Comparison of ENCODE assay signal across 1 cellular context in genomic region chr11:59550368-59550841, GRCh38.
TF ChIP-seq lines count a peak whose summit lies in the region.

No MANE protein-coding gene starts in this region.

TF ChIP-seq in H1, 55 proteins besides CTCF, POLR2A, EP300 and RAD21:
- no peak for TF ChIP-seq POLR2AphosphoS5 (IDR thresholded peaks at IDR 0.05; ENCODE audit: low read depth, low read length)
- TF ChIP-seq TAF1 (IDR thresholded peaks at IDR 0.05; ENCODE audit: low read depth, low read length) = 0 out of 2 replicates have a peak, but pooled peaks have one; percentile 34
- no peak; the same call in 1 of the 2 replicates for TF ChIP-seq CHD2 (IDR thresholded peaks at IDR 0.05; ENCODE audit: low read length)
- TF ChIP-seq RXRA (IDR thresholded peaks at IDR 0.05; ENCODE audit: insufficient read depth, low read depth, low read length) = 0 out of 2 replicates have a peak, but pooled peaks have one; percentile 3
- 0 out of 4 replicates have a peak, but pooled peaks of 1 of the 2 experiments have one; percentile 21 for TF ChIP-seq HDAC2 (IDR thresholded peaks at IDR 0.05; ENCODE audit: borderline replicate concordance in 1 of 2, low read depth in 2 of 2, low read length in 2 of 2)
- peak; percentile 39 for TF ChIP-seq ASH2L (IDR thresholded peaks at IDR 0.05; ENCODE audit: low read length)
- peak; percentile 97 for TF ChIP-seq TBP (IDR thresholded peaks at IDR 0.05; ENCODE audit: low read depth, low read length)
- no peak for TF ChIP-seq CREB1 (IDR thresholded peaks at IDR 0.05)
- 0 out of 2 replicates have a peak, but pooled peaks have one; percentile 6 for TF ChIP-seq BACH1 (IDR thresholded peaks at IDR 0.05; ENCODE audit: low read length)
- peak; percentile 89; the same call in 1 of the 2 replicates for TF ChIP-seq MAFK (IDR thresholded peaks at IDR 0.05; ENCODE audit: low read depth, low read length)
- TF ChIP-seq SIN3A (conservative IDR thresholded peaks at IDR 0.05 in 1 of 2, IDR thresholded peaks at IDR 0.05 in 1 of 2; ENCODE audit: low read depth in 1 of 2, low read length in 2 of 2) = peak; percentile 28 to 31; a peak in 1 of 4 replicates
- TF ChIP-seq, protein P1, sequence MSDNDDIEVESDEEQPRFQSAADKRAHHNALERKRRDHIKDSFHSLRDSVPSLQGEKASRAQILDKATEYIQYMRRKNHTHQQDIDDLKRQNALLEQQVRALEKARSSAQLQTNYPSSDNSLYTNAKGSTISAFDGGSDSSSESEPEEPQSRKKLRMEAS (IDR thresholded peaks at IDR 0.05) = peak; percentile 57; the same call in 1 of the 2 replicates
- TF ChIP-seq E2F6 (IDR thresholded peaks at IDR 0.05) = peak; percentile 66
- TF ChIP-seq POU5F1 (IDR thresholded peaks at IDR 0.05; ENCODE audit: low read depth, low read length) = peak; percentile 56; the same call in 1 of the 2 replicates
- 0 out of 2 replicates have a peak, but pooled peaks have one; percentile 20 for TF ChIP-seq BRCA1 (IDR thresholded peaks at IDR 0.05; ENCODE audit: low read depth, low read length)
- no peak for TF ChIP-seq SP4 (IDR thresholded peaks at IDR 0.05; ENCODE audit: low read length)
- TF ChIP-seq PHF8 (conservative IDR thresholded peaks at IDR 0.05; ENCODE audit: low read depth, low read length) = 0 out of 2 replicates have a peak, but pooled peaks have one; percentile 28
- no peak for TF ChIP-seq SIX5 (IDR thresholded peaks at IDR 0.05; ENCODE audit: low read depth, low read length)
- peak; percentile 50 for TF ChIP-seq NRF1 (IDR thresholded peaks at IDR 0.05; ENCODE audit: low read depth, low read length)
- peak; percentile 67 for TF ChIP-seq TAF7 (optimal IDR thresholded peaks at IDR 0.05; ENCODE audit: borderline replicate concordance, low read depth, low read length)
- TF ChIP-seq TEAD4 (IDR thresholded peaks at IDR 0.05; ENCODE audit: low read depth, low read length) = peak; percentile 72; the same call in 1 of the 2 replicates
- TF ChIP-seq YY1 (IDR thresholded peaks at IDR 0.05; ENCODE audit: low read depth, low read length) = peak; percentile 72; the same call in 1 of the 2 replicates
- 0 out of 2 replicates have a peak, but pooled peaks have one; percentile 16 for TF ChIP-seq JUND (IDR thresholded peaks at IDR 0.05; ENCODE audit: low read length)
- 0 out of 2 replicates have a peak, but pooled peaks have one; percentile 51 for TF ChIP-seq TCF12 (IDR thresholded peaks at IDR 0.05; ENCODE audit: low read depth, low read length)
- TF ChIP-seq GABPA (IDR thresholded peaks at IDR 0.05; ENCODE audit: borderline replicate concordance, insufficient read depth, low read length) = peak; percentile 58; the same call in 1 of the 2 replicates
- TF ChIP-seq ATF3 (IDR thresholded peaks at IDR 0.05; ENCODE audit: insufficient read depth, low read depth, low read length) = no peak
- peak; percentile 78 for TF ChIP-seq HDAC6 (IDR thresholded peaks at IDR 0.05; ENCODE audit: low read depth, low read length)
- peak; percentile 85 for TF ChIP-seq CEBPB (IDR thresholded peaks at IDR 0.05; ENCODE audit: low read depth, low read length)
